Comparison of ENCODE assay signal across 8 cellular contexts in the genomic region with DNA sequence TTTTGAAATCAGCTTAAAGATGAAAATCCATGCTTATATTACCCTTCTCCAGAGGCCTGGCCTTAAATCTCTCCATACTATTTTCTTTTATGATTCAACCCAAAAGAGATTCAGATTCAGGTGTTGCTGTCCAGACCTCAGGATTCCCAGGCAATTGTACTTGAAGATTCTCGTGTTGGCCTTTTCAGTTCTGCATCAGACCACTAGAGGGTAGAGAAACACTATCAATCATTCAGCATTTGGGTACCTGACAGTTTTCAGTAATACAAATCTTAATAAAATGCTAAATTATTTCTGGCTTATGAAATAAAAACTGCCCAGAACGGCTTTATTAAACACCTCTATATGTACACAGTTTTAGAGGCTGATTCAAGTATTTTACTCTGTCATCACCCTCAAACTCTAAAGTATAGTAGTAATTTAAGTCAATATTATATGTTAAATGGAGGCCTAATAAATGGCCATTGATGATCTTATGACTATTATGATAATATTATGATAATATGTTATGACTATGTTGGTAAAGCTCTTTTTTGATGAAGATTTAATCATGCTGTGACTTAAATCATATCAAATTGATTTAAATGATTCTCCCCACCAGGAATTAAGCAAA.
DNase-seq lines count a peak whose midpoint lies in the region; ATAC-seq and TF ChIP-seq lines count a peak whose summit lies in the region.

No MANE protein-coding gene starts in this region.

- peak; percentile 64 for DNase-seq in DMS 273 (lab: John Stamatoyannopoulos, UW; ENCODE audit: unreplicated experiment)
- DNase-seq in DMS 273 treated with DMSO at 0.1 percent for 48 hours (lab: John Stamatoyannopoulos, UW) = no peak
- peak; percentile 73 for DNase-seq in HT1080 (ENCODE audit: low read depth)
- peak; percentile 23 for DNase-seq in NOMO-1 treated with dmso at 0.1 percent for 144 hours (lab: John Stamatoyannopoulos, UW; ENCODE audit: unreplicated experiment)
- DNase-seq in cerebellum (ENCODE audit: low spot score) = peak; percentile 38
- peak; percentile 85 for DNase-seq in left kidney (ENCODE audit: low read depth, low spot score)
- no peak for DNase-seq in upper lobe of right lung

- H3K9me3 ChIP-seq in upper lobe of right lung = no peaks in the 10 kb centered on the region

- intact Hi-C loops in upper lobe of right lung (cut with DNase I) = loop anchor here (5.0 to 10.0 kb wide), 2 partner anchors 304 to 411 kb away; a partner anchor contains a TSS

- TF ChIP-seq CTCF in upper lobe of right lung (IDR thresholded peaks at IDR 0.05) = peak; percentile 97

- no peaks in the 10 kb centered on the region for H3K4me1 ChIP-seq in upper lobe of right lung

- H3K27ac ChIP-seq in upper lobe of right lung = no peak overlapping the region

- no peaks in the 10 kb centered on the region for H3K36me3 ChIP-seq in upper lobe of right lung

- no peaks in the 10 kb centered on the region for H3K27me3 ChIP-seq in upper lobe of right lung

- peak; percentile 71 for ATAC-seq in GM19455 (IDR thresholded peaks at IDR 0.05; ENCODE audit: unreplicated experiment)
- ATAC-seq in upper lobe of right lung = peak; percentile 90

- no peak overlapping the region for H3K4me3 ChIP-seq in upper lobe of right lung

Comparison
In these comparisons a context has a peak if more than half of its experiments do, and no peak if none do; other contexts are left out.
1. DNase-seq: peak in DMS 273 (single experiment), HT1080 (single experiment), NOMO-1 treated with dmso at 0.1 percent for 144 hours (single experiment), cerebellum (single experiment) and left kidney (single experiment); none in DMS 273 treated with DMSO at 0.1 percent for 48 hours (single experiment) and upper lobe of right lung (single experiment).